In genomic region chr17:66467766-66468165, GRCh38 we compare ENCODE assay signal across 11 cellular contexts.
DNase-seq lines count a peak whose midpoint lies in the region; ATAC-seq, FAIRE-seq and TF ChIP-seq lines count a peak whose summit lies in the region.
"Had no signal": no experiment of that assay in that cellular context is flagged by ENCODE, and none has a peak within 500 bp of the region (broad histone marks: within the 10 kb centered on the region; RNA-seq: fewer than 3 reads in every experiment).

No MANE protein-coding gene starts in this region.

- ATAC-seq in CD4-positive, alpha-beta T cell (ENCODE audit: poor library complexity), result no peak
- ATAC-seq in K562 (no peak), GM18502 (IDR thresholded peaks at IDR 0.05; ENCODE audit: poor library complexity, unreplicated experiment) (no peak)

- TF ChIP-seq CTCF in CD4-positive, alpha-beta T cell (IDR thresholded peaks at IDR 0.05), result no peak
- TF ChIP-seq CTCF in HFFc6 (IDR thresholded peaks at IDR 0.05), result no peak
- no peak for TF ChIP-seq CTCF in K562 (IDR thresholded peaks at IDR 0.05 in 2 of 3, conservative IDR thresholded peaks at IDR 0.05 in 1 of 3; ENCODE audit: insufficient read depth in 2 of 3, low read depth in 1 of 3, low read length in 3 of 3)
- TF ChIP-seq CTCF in osteoblast (IDR thresholded peaks at IDR 0.05; ENCODE audit: extremely low read depth, low read depth, low read length), result no peak

- H3K4me1 ChIP-seq in K562 (replicated peaks in 1 of 2; ENCODE audit: control insufficient read depth in 2 of 2, insufficient read depth in 2 of 2, low read length in 2 of 2) (peaks cover 19 to 44% of the 10 kb centered on the region in 2 experiments), osteoblast (ENCODE audit: insufficient read depth, low read length) (peaks cover 51% of the 10 kb centered on the region)

- intact Hi-C loops in CD4-positive, alpha-beta T cell (cut with DNase I, micrococcal nuclease), result no loop called here
- intact Hi-C loops in K562 (cut with micrococcal nuclease), result loop anchor here (5.0 kb wide), 1 partner anchor 165 kb away; the partner anchor contains the start of gene PRKCA

- H3K9me3 ChIP-seq in CD4-positive, alpha-beta T cell (ENCODE audit: control insufficient read depth, low read length), result no peaks in the 10 kb centered on the region
- H3K9me3 ChIP-seq in K562 (replicated peaks; ENCODE audit: control insufficient read depth, insufficient read depth, low read depth, low read length), result no peaks in the 10 kb centered on the region
- no peaks in the 10 kb centered on the region for H3K9me3 ChIP-seq in osteoblast (ENCODE audit: low read depth, low read length)

- in situ Hi-C loops in K562 (cut with MboI), result no loop called here

- 45% methylated on average over 6 of the region's 6 CpGs for WGBS in K562 (ENCODE audit: insufficient coverage, low coverage, missing lambda C conversion rate)

- peak overlapping the region in 1 of 2 experiments; percentile 58; a peak in 1 of 4 replicates for H3K9ac ChIP-seq in K562 (ENCODE audit: insufficient read depth in 1 of 2, low read depth in 2 of 2, low read length in 2 of 2)

- no peaks in the 10 kb centered on the region for H3K27me3 Mint-ChIP-seq in CD4-positive, alpha-beta T cell
- H3K27me3 Mint-ChIP-seq in HFFc6 (ENCODE audit: insufficient read depth), result no peaks in the 10 kb centered on the region
- H3K27me3 Mint-ChIP-seq: progenitor cell of endocrine pancreas had no signal

- no peaks in the 10 kb centered on the region for H3K27me3 ChIP-seq in CD4-positive, alpha-beta T cell (ENCODE audit: control insufficient read depth, insufficient read depth, low read length)
- H3K27me3 ChIP-seq in K562 (ENCODE audit: control insufficient read depth in 2 of 2, insufficient read depth in 2 of 2, low read length in 2 of 2) (no peaks in the 10 kb centered on the region), osteoblast (ENCODE audit: insufficient read depth, low read length) (no peaks in the 10 kb centered on the region)

- CTCF ChIA-PET in CD4-positive, alpha-beta T cell (lab: Charles Lee), result interaction anchor here (0.9 kb wide), 1 partner anchor 22 kb away, joined by 3 read pairs; no protein-coding TSS in a partner anchor
- CTCF ChIA-PET in K562 (lab: Yijun Ruan, JAX; ENCODE audit: low intra/inter-chr PET ratio), result no interaction called here

- peaks cover 10% of the 10 kb centered on the region for H3K9me1 ChIP-seq in K562 (ENCODE audit: control insufficient read depth, insufficient read depth, low read length)

- H3K27ac Mint-ChIP-seq in CD4-positive, alpha-beta T cell, result peak overlapping the region; percentile 52
- H3K27ac Mint-ChIP-seq in HFFc6, result peak overlapping the region; percentile 96

- FAIRE-seq in K562 (lab: Jason Lieb, UNC), result no peak
- FAIRE-seq: GM12891 had no signal

- TF ChIP-seq EP300 in K562 (IDR thresholded peaks at IDR 0.05; ENCODE audit: low read length), result no peak

- H3K27ac ChIP-seq in CD4-positive, alpha-beta T cell (ENCODE audit: low read depth, low read length), result no peak overlapping the region
- peak overlapping the region; percentile 54 for H3K27ac ChIP-seq in K562 (ENCODE audit: extremely low read depth, low read depth, low read length)
- peak overlapping the region; percentile 87 for H3K27ac ChIP-seq in osteoblast (ENCODE audit: low read depth, low read length)

- H3K9me3 Mint-ChIP-seq in CD4-positive, alpha-beta T cell, result no peaks in the 10 kb centered on the region
- H3K9me3 Mint-ChIP-seq in HFFc6, result no peaks in the 10 kb centered on the region

- TF ChIP-seq POLR2A in K562 (conservative IDR thresholded peaks at IDR 0.05), result no peak

- H3K79me2 ChIP-seq in K562 (ENCODE audit: control insufficient read depth, insufficient read depth, low read length) (peaks cover 52% of the 10 kb centered on the region), osteoblast (ENCODE audit: insufficient read depth, low read length) (peaks cover 64% of the 10 kb centered on the region)

- H3K4me2 ChIP-seq in K562 (ENCODE audit: insufficient read depth, low read length), result no peak overlapping the region; the same call in 1 of the 2 replicates
- H3K4me2 ChIP-seq in osteoblast (ENCODE audit: insufficient read depth, low read length), result peak overlapping the region; percentile 62

- POLR2A ChIA-PET in CD4-positive, alpha-beta T cell (lab: Charles Lee), result interaction anchor here (1.1 kb wide), 1 partner anchor 17 kb away, joined by 3 read pairs; no protein-coding TSS in a partner anchor
- POLR2A ChIA-PET in K562 (lab: Yijun Ruan, JAX), result interaction anchor here (0.6 to 1.5 kb wide), 2 partner anchors 14 to 138 kb away, joined by 3 read pairs; no protein-coding TSS in a partner anchor

- H3K36me3 Mint-ChIP-seq in CD4-positive, alpha-beta T cell (ENCODE audit: low read depth), result peaks cover 19% of the 10 kb centered on the region
- H3K36me3 Mint-ChIP-seq in HFFc6 (ENCODE audit: low read depth), result peaks cover 7% of the 10 kb centered on the region

- BruUV-seq in K562 (replicated peaks; lab: Mats Ljungman, UMichigan), result no TSS peak

- H3K4me3 ChIP-seq in K562 (no peak overlapping the region), osteoblast (ENCODE audit: insufficient read depth, low read length) (no peak overlapping the region)

- H3K36me3 ChIP-seq in K562 (ENCODE audit: control insufficient read depth, insufficient read depth, low read length) (no peaks in the 10 kb centered on the region), osteoblast (ENCODE audit: insufficient read depth, low read length) (no peaks in the 10 kb centered on the region)

- no peaks in the 10 kb centered on the region for H4K20me1 ChIP-seq in K562 (replicated peaks; ENCODE audit: control insufficient read depth, insufficient read depth, low read length)
- H4K20me1 ChIP-seq in osteoblast (ENCODE audit: insufficient read depth, low read length), result no peaks in the 10 kb centered on the region

- no peak for DNase-seq in CD4-positive, alpha-beta T cell
- peak; percentile 40 for DNase-seq in HFFc6
- DNase-seq in K562 (ENCODE audit: extremely low read depth in 1 of 4, low spot score in 3 of 4), result no peak
- no peak for DNase-seq in osteoblast (ENCODE audit: insufficient read length, low spot score, missing footprints)
- no peak for DNase-seq in NAMALWA (ENCODE audit: low spot score)
- DNase-seq in inferior parietal cortex (ENCODE audit: extremely low spot score), result no peak
- DNase-seq: NCI-H2171; stimulated activated CD4-positive, alpha-beta T cell treated with anti-CD3 and anti-CD28 coated beads, Interleukin-4, amount 100 ng/mL, for 4 hours had no signal

- TF ChIP-seq RAD21 in K562 (CRISPR knock-in tag; conservative IDR thresholded peaks at IDR 0.05 in 1 of 2, IDR thresholded peaks at IDR 0.05 in 1 of 2), result no peak

- H3K4me1 Mint-ChIP-seq in CD4-positive, alpha-beta T cell (ENCODE audit: low read depth), result peaks cover 91% of the 10 kb centered on the region
- H3K4me1 Mint-ChIP-seq in HFFc6 (ENCODE audit: low read depth), result peaks cover 91% of the 10 kb centered on the region

- no peak overlapping the region for H3K4me3 Mint-ChIP-seq in CD4-positive, alpha-beta T cell
- H3K4me3 Mint-ChIP-seq in HFFc6, result peak overlapping the region; percentile 82

- H2AFZ ChIP-seq in K562 (ENCODE audit: low read depth, low read length) (no peak overlapping the region), osteoblast (ENCODE audit: low read length) (no peak overlapping the region)

TF ChIP-seq in K562, 482 proteins besides CTCF, POLR2A, EP300 and RAD21:
- TF ChIP-seq KLF13 (tag; IDR thresholded peaks at IDR 0.05; ENCODE audit: borderline replicate concordance, low read depth) (no peak), ARID3B (CRISPR knock-in tag; IDR thresholded peaks at IDR 0.05; ENCODE audit: borderline replicate concordance) (no peak), NCOA2 (IDR thresholded peaks at IDR 0.05; ENCODE audit: partially characterized antibody in 2 of 2) (no peak)
